Comparison of ENCODE assay signal across 25 cellular contexts in the genomic region with DNA sequence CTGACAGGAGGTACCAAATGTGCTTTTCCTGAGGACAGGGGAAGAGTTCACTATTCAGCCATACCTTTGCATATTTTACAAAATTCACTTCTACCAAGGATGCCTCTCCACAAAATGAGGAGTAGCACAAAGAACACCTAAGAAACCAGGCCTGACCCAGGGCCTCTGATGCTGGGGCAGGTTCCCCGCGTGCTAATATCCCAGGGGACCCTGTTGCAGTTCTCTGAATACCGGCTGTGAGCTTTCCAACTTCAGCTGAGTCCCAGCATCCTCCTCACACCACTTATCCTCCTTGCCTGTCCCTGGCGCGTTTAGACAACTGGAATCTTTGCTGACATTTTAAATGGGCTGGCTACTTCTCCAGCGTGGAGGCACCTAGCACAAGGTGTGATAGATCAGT.
A peak's percentile ranks its signal among the peaks of the same experiment; 100 is the strongest.
DNase-seq lines count a peak whose midpoint lies in the region; ATAC-seq, FAIRE-seq and TF ChIP-seq lines count a peak whose summit lies in the region.
"Had no signal": no experiment of that assay in that cellular context is flagged by ENCODE, and none has a peak within 500 bp of the region (broad histone marks: within the 10 kb centered on the region; RNA-seq: fewer than 3 reads in every experiment).

No MANE protein-coding gene starts in this region.

- no peaks in the 10 kb centered on the region for H3K9me3 ChIP-seq in left ventricle myocardium inferior (replicated peaks)
- H3K9me3 ChIP-seq in right cardiac atrium (ENCODE audit: control insufficient read depth, low read length): no peaks in the 10 kb centered on the region
- peaks cover 11% of the 10 kb centered on the region for H3K9me3 ChIP-seq in GM12878 (replicated peaks; ENCODE audit: control insufficient read depth, insufficient read depth, low read length)
- H3K9me3 ChIP-seq in spleen: no peaks in the 10 kb centered on the region
- H3K9me3 ChIP-seq: pancreas, right lobe of liver, SJSA1, stomach, upper lobe of left lung had no signal

- intact Hi-C loops in left ventricle myocardium inferior (cut with micrococcal nuclease): loop anchor here (10.0 kb wide), 1 partner anchor 62 kb away; no protein-coding TSS in a partner anchor
- intact Hi-C loops in right cardiac atrium (cut with DNase I): no loop called here
- intact Hi-C loops in GM12878 (cut with micrococcal nuclease; ENCODE audit: unreplicated experiment): no loop called here
- intact Hi-C loops in spleen (cut with DNase I; ENCODE audit: low total_unique reads): no loop called here
- intact Hi-C loops in head of caudate nucleus (cut with DNase I): no loop called here

- H3K4me2 ChIP-seq in GM12878 (ENCODE audit: control insufficient read depth, insufficient read depth): no peak overlapping the region

- H3K36me3 ChIP-seq in left ventricle myocardium inferior (no peaks in the 10 kb centered on the region), GM12878 (ENCODE audit: control insufficient read depth in 2 of 2, insufficient read depth in 2 of 2, low read length in 1 of 2) (no peaks in the 10 kb centered on the region; a peak in 2 of 4 replicates), spleen (peaks cover 0 to 3% (median 0%) of the 10 kb centered on the region in 6 donors)
- H3K36me3 ChIP-seq: pancreas, right lobe of liver, SJSA1, stomach, upper lobe of left lung had no signal

- ATAC-seq in right cardiac atrium: no peak
- ATAC-seq in GM12878: no peak
- ATAC-seq in HG02981 (IDR thresholded peaks at IDR 0.05; ENCODE audit: unreplicated experiment): no peak
- no peak for ATAC-seq in HG03280 (IDR thresholded peaks at IDR 0.05; ENCODE audit: unreplicated experiment)
- ATAC-seq: activated CD4-positive, alpha-beta T cell treated with anti-CD3 and anti-CD28 coated beads for 36 hours; left lobe of liver; natural killer cell; right lobe of liver had no signal

- TF ChIP-seq POLR2A in GM12878 (IDR thresholded peaks at IDR 0.05; ENCODE audit: low read depth, low read length): no peak
- TF ChIP-seq POLR2A in spleen (IDR thresholded peaks at IDR 0.05): no peak

- no peak for TF ChIP-seq EP300 in GM12878 (IDR thresholded peaks at IDR 0.05; ENCODE audit: borderline replicate concordance in 1 of 2, control insufficient read depth in 1 of 2, low read depth in 2 of 2, low read length in 2 of 2)

- H3K27me3 ChIP-seq in left ventricle myocardium inferior (ENCODE audit: low read depth): no peaks in the 10 kb centered on the region
- no peaks in the 10 kb centered on the region for H3K27me3 ChIP-seq in right cardiac atrium (ENCODE audit: control insufficient read depth, insufficient read depth)
- H3K27me3 ChIP-seq in GM12878 (replicated peaks in 1 of 2; ENCODE audit: control insufficient read depth in 2 of 2, insufficient read depth in 2 of 2, low read length in 1 of 2): no peaks in the 10 kb centered on the region
- H3K27me3 ChIP-seq in spleen (replicated peaks in 1 of 7): no peaks in the 10 kb centered on the region
- H3K27me3 ChIP-seq: pancreas, right lobe of liver, SJSA1, stomach, upper lobe of left lung had no signal

- no peak for TF ChIP-seq RAD21 in GM12878 (IDR thresholded peaks at IDR 0.05; ENCODE audit: insufficient read depth, low read depth, low read length)

- H3K79me2 ChIP-seq in GM12878 (ENCODE audit: control insufficient read depth, insufficient read depth, low read length): peaks cover 88% of the 10 kb centered on the region

- no peak for DNase-seq in left ventricle myocardium inferior
- no peak for DNase-seq in right cardiac atrium
- DNase-seq in GM12878 (ENCODE audit: low read depth, low spot score): no peak
- peak; percentile 68 for DNase-seq in spleen
- no peak for DNase-seq in head of caudate nucleus
- DNase-seq: activated CD4-positive, alpha-beta T cell treated with anti-CD3 and anti-CD28 coated beads for 36 hours; activated naive CD4-positive, alpha-beta T cell treated with Interleukin-2 at 50 U/mL for 16 hours; amniotic stem cell; effector CD8-positive, alpha-beta T cell; foreskin keratinocyte; HCEC 1CT; IMR-90; natural killer cell; NCI-H1105 treated with DMSO at 0.1 percent for 48 hours; NCI-H2081 treated with DMSO at 0.1 percent for 48 hours; NCI-H510A treated with DMSO at 0.1 percent for 48 hours; right lobe of liver; stomach; upper lobe of left lung had no signal

- H3K4me1 ChIP-seq in left ventricle myocardium inferior (peaks cover 42% of the 10 kb centered on the region), right cardiac atrium (ENCODE audit: control insufficient read depth, insufficient read depth, low read length) (peaks cover 13% of the 10 kb centered on the region), GM12878 (ENCODE audit: control insufficient read depth, insufficient read depth, low read length) (peaks cover 72% of the 10 kb centered on the region), spleen (peaks cover 5 to 74% (median 47%) of the 10 kb centered on the region in 6 donors)
- H3K4me1 ChIP-seq: foreskin keratinocyte, pancreas, right lobe of liver, SJSA1 had no signal

- 86% methylated on average over 6 of the region's 6 CpGs for WGBS in right cardiac atrium
- 70% methylated on average over 6 of the region's 6 CpGs for WGBS in GM12878 (ENCODE audit: insufficient coverage, insufficient replicate concordance, low lambda C conversion rate, missing lambda C conversion rate)
- WGBS in spleen, 5 donors: 75 to 88% (median 79%) methylated on average over 6 of the region's 6 CpGs

- BruUV-seq in GM12878 (replicated peaks; lab: Mats Ljungman, UMichigan): no TSS peak

- H3K27ac ChIP-seq in left ventricle myocardium inferior (replicated peaks) (peak overlapping the region; percentile 74), right cardiac atrium (ENCODE audit: low read length) (no peak overlapping the region), GM12878 (ENCODE audit: control insufficient read depth, insufficient read depth) (no peak overlapping the region), spleen (peak overlapping the region in 1 of 8 donors; percentile 25)
- H3K27ac ChIP-seq: foreskin keratinocyte, right lobe of liver, SJSA1, upper lobe of left lung had no signal

- H3K4me3 ChIP-seq in left ventricle myocardium inferior (no peak overlapping the region), right cardiac atrium (ENCODE audit: low read length) (no peak overlapping the region), GM12878 (no peak overlapping the region), spleen (no peak overlapping the region)
- H3K4me3 ChIP-seq: right lobe of liver, SJSA1, upper lobe of left lung had no signal

- H4K20me1 ChIP-seq in GM12878 (ENCODE audit: control insufficient read depth, insufficient read depth): no peaks in the 10 kb centered on the region

- FAIRE-seq in GM12878 (lab: Jason Lieb, UNC): no peak
- FAIRE-seq: pancreas, RCC 7860 had no signal

- CTCF ChIA-PET in GM12878 (lab: Yijun Ruan, JAX): interaction anchor here (0.8 to 2.4 kb wide), 2 partner anchors 14 to 23 kb away, joined by 3 to 12 read pairs; no protein-coding TSS in a partner anchor

- H2AFZ ChIP-seq in GM12878 (ENCODE audit: control insufficient read depth, low read depth, low read length): no peak overlapping the region

- SMC1A ChIA-PET in GM12878 (lab: Charles Lee; ENCODE audit: uncharacterized antibody, unreplicated experiment): interaction anchor here (1.2 to 1.3 kb wide), 2 partner anchors 15 to 30 kb away, joined by 3 to 6 read pairs; no protein-coding TSS in a partner anchor

- POLR2A ChIA-PET in GM12878 (lab: Charles Lee): interaction anchor here (0.7 to 1.6 kb wide), 4 partner anchors 9 to 94 kb away, joined by 3 to 4 read pairs (median 4); no protein-coding TSS in a partner anchor

- H3K9ac ChIP-seq in GM12878 (ENCODE audit: control insufficient read depth, insufficient read depth, low read length): no peak overlapping the region

- in situ Hi-C loops in GM12878 (cut with MboI): no loop called here

- RAD21 ChIA-PET in GM12878 (lab: Charles Lee; ENCODE audit: unreplicated experiment): interaction anchor here (0.7 to 2.5 kb wide), 4 partner anchors 14 to 140 kb away, joined by 3 to 13 read pairs (median 3); no protein-coding TSS in a partner anchor

- TF ChIP-seq CTCF in left ventricle myocardium inferior (IDR thresholded peaks at IDR 0.05; ENCODE audit: borderline replicate concordance) (no peak), GM12878 (IDR thresholded peaks at IDR 0.05 in 2 of 3, conservative IDR thresholded peaks at IDR 0.05 in 1 of 3; ENCODE audit: control insufficient read depth in 2 of 3, extremely low read depth in 1 of 3, insufficient read depth in 1 of 3, low read depth in 3 of 3, low read length in 3 of 3) (no peak), spleen (IDR thresholded peaks at IDR 0.05 in 8 of 11, conservative IDR thresholded peaks at IDR 0.05 in 3 of 11) (no peak)

TF ChIP-seq in GM12878, 131 proteins besides CTCF, POLR2A, EP300 and RAD21:
- TF ChIP-seq RFX5 (IDR thresholded peaks at IDR 0.05; ENCODE audit: low read depth, low read length) (no peak), POU2F2 (IDR thresholded peaks at IDR 0.05; ENCODE audit: borderline replicate concordance, low read depth, low read length) (no peak), MEF2B (IDR thresholded peaks at IDR 0.05; ENCODE audit: partially characterized antibody, poor library complexity, severe bottlenecking) (peak; percentile 34), TCF12 (IDR thresholded peaks at IDR 0.05; ENCODE audit: low read depth, low read length) (no peak)
